Comparison of ENCODE assay signal across 2 cellular contexts in the genomic region with DNA sequence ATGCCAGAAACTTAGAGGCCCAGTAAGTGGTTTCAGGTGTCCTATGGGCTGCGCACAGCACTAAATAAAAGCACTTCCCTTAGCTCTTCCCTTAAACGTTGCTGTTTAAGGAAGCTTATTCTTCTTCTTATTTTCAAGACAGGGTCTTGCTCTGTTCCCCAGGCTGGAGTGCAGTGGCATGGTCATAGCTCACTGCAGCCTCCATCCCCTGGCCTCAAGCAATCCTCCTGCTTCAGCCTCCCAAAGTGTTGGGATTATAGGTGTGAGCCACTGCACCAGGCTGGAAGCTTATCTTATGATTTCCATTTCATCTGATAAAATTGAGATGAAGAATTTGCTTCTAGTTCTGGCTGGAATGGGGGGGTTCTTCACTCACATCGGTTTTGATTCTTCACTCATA.
TF ChIP-seq lines count a peak whose summit lies in the region.

No MANE protein-coding gene starts in this region.

TF ChIP-seq in HepG2, 621 proteins besides CTCF, POLR2A, EP300 and RAD21:
- TF ChIP-seq, protein P1, sequence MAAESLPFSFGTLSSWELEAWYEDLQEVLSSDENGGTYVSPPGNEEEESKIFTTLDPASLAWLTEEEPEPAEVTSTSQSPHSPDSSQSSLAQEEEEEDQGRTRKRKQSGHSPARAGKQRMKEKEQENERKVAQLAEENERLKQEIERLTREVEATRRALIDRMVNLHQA (CRISPR knock-in tag; IDR thresholded peaks at IDR 0.05): no peak
- TF ChIP-seq ZNF770 (CRISPR knock-in tag; IDR thresholded peaks at IDR 0.05): peak; percentile 93

TF ChIP-seq in HCT116, 20 proteins besides CTCF, POLR2A, EP300 and RAD21:
- TF ChIP-seq ATF3 (IDR thresholded peaks at IDR 0.05): no peak
- no peak for TF ChIP-seq EZH2phosphoT487 (IDR thresholded peaks at IDR 0.05; ENCODE audit: borderline replicate concordance)
- TF ChIP-seq YY1 (IDR thresholded peaks at IDR 0.05; ENCODE audit: extremely low read depth, insufficient replicate concordance, low read depth, low read length): no peak
- no peak for TF ChIP-seq SP1 (IDR thresholded peaks at IDR 0.05; ENCODE audit: low read depth)
TF ChIP-seq in HCT116: peak in this region for 0.
